Comparison of ENCODE assay signal across 13 cellular contexts in genomic region chr17:48553837-48554236, GRCh38. TPM values are rescaled to one million over a fixed set of nuclear protein-coding genes. Genes with fewer than 3 reads are reported as not detected.
DNase-seq lines count a peak whose midpoint lies in the region; ATAC-seq and TF ChIP-seq lines count a peak whose summit lies in the region.
"Had no signal": no experiment of that assay in that cellular context is flagged by ENCODE, and none has a peak within 500 bp of the region (broad histone marks: within the 10 kb centered on the region; RNA-seq: fewer than 3 reads in every experiment).

No MANE protein-coding gene starts in this region.

- H3K9me3 ChIP-seq in OCI-LY3 (ENCODE audit: insufficient read depth, low read length) (no peaks in the 10 kb centered on the region), breast epithelium (no peaks in the 10 kb centered on the region), suprapubic skin (no peaks in the 10 kb centered on the region)
- H3K9me3 ChIP-seq: pancreas had no signal

- peak overlapping the region; percentile 100 for H3K27ac Mint-ChIP-seq in mesothelial cell of epicardium
- H3K27ac Mint-ChIP-seq: memory B cell had no signal

- peaks cover 85% of the 10 kb centered on the region for H3K4me1 Mint-ChIP-seq in mesothelial cell of epicardium

- H3K27me3 ChIP-seq in OCI-LY3 (ENCODE audit: low read depth, low read length) (no peaks in the 10 kb centered on the region), breast epithelium (peaks cover 0 to 3% of the 10 kb centered on the region in 2 donors), suprapubic skin (no peaks in the 10 kb centered on the region)

- TF ChIP-seq CTCF in OCI-LY3 (IDR thresholded peaks at IDR 0.05; ENCODE audit: low read depth, low read length) (no peak), breast epithelium (IDR thresholded peaks at IDR 0.05) (no peak), mesothelial cell of epicardium (IDR thresholded peaks at IDR 0.05; ENCODE audit: unreplicated experiment) (no peak), suprapubic skin (IDR thresholded peaks at IDR 0.05) (no peak), lower leg skin (IDR thresholded peaks at IDR 0.05) (no peak)

- 84% methylated on average over 1 of the region's 1 CpG for WGBS in suprapubic skin
- WGBS in lower leg skin, 2 donors: 50 to 81% methylated on average over 1 of the region's 1 CpG

- H3K27ac ChIP-seq in OCI-LY3 (ENCODE audit: low read length): peak overlapping the region; percentile 94
- peak overlapping the region; percentile 78 to 93 for H3K27ac ChIP-seq in breast epithelium
- peak overlapping the region; percentile 85 for H3K27ac ChIP-seq in suprapubic skin
- H3K27ac ChIP-seq: pancreas had no signal

- intact Hi-C loops in breast epithelium (cut with DNase I; ENCODE audit: low total_unique reads) (no loop called here), lower leg skin (cut with DNase I; ENCODE audit: low total_unique reads) (no loop called here)

- H3K36me3 ChIP-seq in OCI-LY3 (replicated peaks; ENCODE audit: low read depth, low read length): peaks cover 24% of the 10 kb centered on the region
- H3K36me3 ChIP-seq in breast epithelium: no peaks in the 10 kb centered on the region
- peaks cover 16% of the 10 kb centered on the region for H3K36me3 ChIP-seq in suprapubic skin
- H3K36me3 ChIP-seq: pancreas had no signal

- H4K20me1 ChIP-seq in OCI-LY3 (ENCODE audit: insufficient read depth, low read length): no peaks in the 10 kb centered on the region

- H3K9me3 Mint-ChIP-seq in mesothelial cell of epicardium: no peaks in the 10 kb centered on the region
- H3K9me3 Mint-ChIP-seq: memory B cell had no signal

- peak overlapping the region; percentile 62; the same call in 1 of the 2 replicates for H3K4me3 ChIP-seq in OCI-LY3 (ENCODE audit: low read length)
- H3K4me3 ChIP-seq in breast epithelium: peak overlapping the region in 2 of 3 donors; percentile 51 to 68
- peak overlapping the region; percentile 54 for H3K4me3 ChIP-seq in suprapubic skin
- H3K4me3 ChIP-seq in lower leg skin (ENCODE audit: low read depth, poor library complexity, severe bottlenecking): no peak overlapping the region

- DNase-seq in breast epithelium (ENCODE audit: low spot score in 2 of 2): no peak
- no peak for DNase-seq in mesothelial cell of epicardium (ENCODE audit: low spot score in 2 of 2, unreplicated experiment in 2 of 2)
- DNase-seq in suprapubic skin (ENCODE audit: low spot score in 2 of 2): no peak
- no peak for DNase-seq in lower leg skin (ENCODE audit: low spot score in 2 of 2)
- DNase-seq in stimulated activated CD8-positive, alpha-beta memory T cell treated with anti-CD3 and anti-CD28 coated beads, Interleukin-4, amount 100 ng/mL, for 48 hours: no peak
- DNase-seq: activated naive CD4-positive, alpha-beta T cell; MV-4-11; NCI-H2171 treated with DMSO at 0.1 percent for 48 hours had no signal

- H3K79me2 ChIP-seq in OCI-LY3 (ENCODE audit: low read length): peaks cover 36% of the 10 kb centered on the region

- peaks cover 19% of the 10 kb centered on the region for H3K36me3 Mint-ChIP-seq in mesothelial cell of epicardium

- H3K9ac ChIP-seq in OCI-LY3 (ENCODE audit: low read length): peak overlapping the region; percentile 81

- TF ChIP-seq POLR2A in breast epithelium (IDR thresholded peaks at IDR 0.05) (no peak), suprapubic skin (IDR thresholded peaks at IDR 0.05) (no peak), lower leg skin (IDR thresholded peaks at IDR 0.05) (no peak)

- H3K4me1 ChIP-seq in OCI-LY3 (ENCODE audit: low read length) (peaks cover 47% of the 10 kb centered on the region), breast epithelium (no peaks in the 10 kb centered on the region), suprapubic skin (peaks cover 64% of the 10 kb centered on the region)
- H3K4me1 ChIP-seq: pancreas had no signal

- H3K4me3 Mint-ChIP-seq in mesothelial cell of epicardium: peak overlapping the region; percentile 84
- H3K4me3 Mint-ChIP-seq: memory B cell had no signal

- H3K4me2 ChIP-seq in OCI-LY3 (ENCODE audit: low read length): peak overlapping the region; percentile 77

- no peak overlapping the region for H2AFZ ChIP-seq in OCI-LY3 (ENCODE audit: low read depth, low read length)

- no peak for TF ChIP-seq EP300 in suprapubic skin (IDR thresholded peaks at IDR 0.05)

- peaks cover 4% of the 10 kb centered on the region for H3K27me3 Mint-ChIP-seq in mesothelial cell of epicardium (ENCODE audit: low read depth)

- ATAC-seq in GM21367 (IDR thresholded peaks at IDR 0.05; ENCODE audit: unreplicated experiment) (no peak), HG03039 (IDR thresholded peaks at IDR 0.05; ENCODE audit: unreplicated experiment) (no peak)

RNA-seq across cellular contexts. Expression of gene HOXB2, which starts 8.9 kb away (rescaled TPM):
- total RNA-seq in breast epithelium (10 to 100 TPM; 13.6 to 36.4 (median 19.6) TPM), mesothelial cell of epicardium (46.6 to 47.2 TPM (median 46.7 TPM) in 3 replicates), suprapubic skin (10 to 100 TPM in 2 of 4 donors, 1 to 10 TPM in 2; 8.4 to 13.6 (median 9.9) TPM), lower leg skin (10 to 100 TPM in 3 of 4 donors, 1 to 10 TPM in 1; 5.8 to 34.9 (median 20.9) TPM)

RNA-seq across cellular contexts. Expression of gene HOXB1, which starts 23.0 kb away (rescaled TPM):
- total RNA-seq in breast epithelium (not detected), mesothelial cell of epicardium (0.24 to 0.43 TPM (median 0.25 TPM) in 3 replicates), suprapubic skin (not detected), lower leg skin (under 1 TPM in 2 of 4 donors, not detected in 2; 0.19 to 0.52 TPM)
- total RNA-seq: pancreas had no signal

RNA-seq across cellular contexts. Expression of gene HOXB4, which starts 24.3 kb away (rescaled TPM):
- total RNA-seq in breast epithelium: 1 to 10 TPM; 2.2 to 7.5 (median 2.3) TPM
- total RNA-seq in mesothelial cell of epicardium: 34.2 to 39.2 TPM (median 34.4 TPM) in 3 replicates
- 1 to 10 TPM in 3 of 4 donors, under 1 TPM in 1; 0.42 to 3.5 (median 1.0) TPM for total RNA-seq in suprapubic skin
- total RNA-seq in lower leg skin: 1 to 10 TPM in 2 of 4 donors, under 1 TPM in 2; 0.42 to 2.9 (median 1.4) TPM

RNA-seq across cellular contexts. Expression of gene HOXB3, which starts 36.2 kb away (rescaled TPM):
- total RNA-seq in breast epithelium (10 to 100 TPM; 13.8 to 36.7 (median 14.4) TPM), mesothelial cell of epicardium (282 to 303 TPM (median 282 TPM) in 3 replicates), suprapubic skin (10 to 100 TPM in 1 of 4 donors, 1 to 10 TPM in 3; 2.3 to 20.8 (median 3.9) TPM), lower leg skin (10 to 100 TPM in 1 of 4 donors, 1 to 10 TPM in 2, under 1 TPM in 1; 0.97 to 14.1 (median 3.9) TPM)

RNA-seq across cellular contexts. Expression of gene HOXB5, which starts 39.7 kb away (rescaled TPM):
- total RNA-seq in breast epithelium: 1 to 10 TPM in 2 of 3 donors, under 1 TPM in 1; 0.44 to 2.0 (median 1.4) TPM
- 28.6 to 32.4 TPM (median 31.1 TPM) in 3 replicates for total RNA-seq in mesothelial cell of epicardium
- under 1 TPM in 2 of 4 donors, not detected in 2; 0.72 to 0.80 TPM for total RNA-seq in suprapubic skin
- under 1 TPM in 2 of 4 donors, not detected in 2; 0.15 to 0.55 TPM for total RNA-seq in lower leg skin
